ENCODE assay signal across 33 cellular contexts in the genomic region with DNA sequence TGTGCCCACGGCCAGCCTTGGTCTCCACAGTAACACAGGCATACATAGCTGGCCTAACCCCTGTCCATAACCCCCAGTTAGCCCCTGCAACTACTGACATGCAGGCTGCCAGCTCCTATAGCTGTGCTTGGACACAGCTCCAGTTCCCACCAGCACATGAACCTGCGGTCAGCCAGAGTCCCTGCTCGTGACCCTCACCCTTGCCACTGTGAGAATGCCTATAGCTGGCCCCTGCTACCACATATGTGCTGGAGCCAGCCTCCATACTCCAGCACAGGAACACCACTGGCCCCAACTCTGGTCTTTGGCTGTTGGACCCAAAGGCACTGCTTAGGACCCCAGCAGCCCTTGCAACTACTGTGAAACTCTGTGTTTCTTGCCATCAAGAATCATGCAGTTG.
"Had no signal": no experiment of that assay in that cellular context is flagged by ENCODE, and none has a peak within 500 bp of the region (broad histone marks: within the 10 kb centered on the region; RNA-seq: fewer than 3 reads in every experiment).

No MANE protein-coding gene starts in this region.

- H3K27me3 ChIP-seq: adrenal gland, body of pancreas, brain microvascular endothelial cell, breast epithelium had no signal

- H3K9me3 ChIP-seq: adrenal gland had no signal

- H3K4me1 ChIP-seq: adrenal gland, body of pancreas, breast epithelium had no signal

- ATAC-seq: activated CD8-positive, alpha-beta T cell treated with anti-CD3 and anti-CD28 coated beads for 36 hours; activated naive CD4-positive, alpha-beta T cell treated with anti-CD3 and anti-CD28 coated beads, Interleukin-2, amount 50 U/mL, for 72 hours; activated T-cell treated with anti-CD3 and anti-CD28 coated beads, Interleukin-2, amount 50 U/mL, for 4 hours; activated T-cell treated with anti-CD3 and anti-CD28 coated beads, Interleukin-2, amount 50 U/mL, for 72 hours; activated T-helper 17 cell treated with anti-CD3 and anti-CD28 coated beads, Interleukin-2, amount 50 U/mL, for 72 hours; body of pancreas had no signal

- H3K27ac ChIP-seq: adrenal gland, body of pancreas, brain microvascular endothelial cell, breast epithelium, VCaP had no signal

- H3K4me3 ChIP-seq: adrenal gland, body of pancreas, breast epithelium had no signal

- DNase-seq: activated B cell treated with CpG ODN at 0.5 μM for 24 hours; activated CD4-positive, alpha-beta memory T cell treated with anti-CD3 and anti-CD28 coated beads for 36 hours; activated CD4-positive, alpha-beta T cell treated with anti-CD3 and anti-CD28 coated beads for 4 hours; activated CD4-positive, alpha-beta T cell treated with anti-CD3 and anti-CD28 coated beads, Interleukin-2, amount 10 ng/mL, durations not matched to agents 24 days and 14 days; activated CD4-positive, alpha-beta T cell treated with anti-CD3 and anti-CD28 coated beads, Interleukin-2, amount 50 U/mL, for 1 hour; activated CD4-positive, alpha-beta T cell treated with anti-CD3 and anti-CD28 coated beads, Interleukin-2, amount 50 U/mL, for 4 hours; activated CD4-positive, CD25-positive, alpha-beta regulatory T cell treated with anti-CD3 and anti-CD28 coated beads, Interleukin-2, amount 50 U/mL, for 72 hours; activated CD8-positive, alpha-beta memory T cell treated with anti-CD3 and anti-CD28 coated beads, Interleukin-2, amount 50 U/mL, for 4 hours; activated CD8-positive, alpha-beta T cell treated with anti-CD3 and anti-CD28 coated beads for 36 hours; activated effector memory CD4-positive, alpha-beta T cell treated with anti-CD3 and anti-CD28 coated beads, Interleukin-2, amount 50 U/mL, for 16 hours; activated gamma-delta T cell treated with Interleukin-2 at 50 U/mL for 16 hours; activated naive CD4-positive, alpha-beta T cell; activated naive CD4-positive, alpha-beta T cell treated with anti-CD3 and anti-CD28 coated beads for 36 hours; activated naive CD4-positive, alpha-beta T cell treated with anti-CD3 and anti-CD28 coated beads, Interleukin-2, amount 50 U/mL, for 16 hours; activated naive CD8-positive, alpha-beta T cell treated with anti-CD3 and anti-CD28 coated beads for 36 hours; activated T-cell treated with anti-CD3 and anti-CD28 coated beads for 4 hours; activated T-cell treated with anti-CD3 and anti-CD28 coated beads, Interleukin-2, amount 50 U/mL, for 1 hour; activated T-cell treated with anti-CD3 and anti-CD28 coated beads, Interleukin-2, amount 50 U/mL, for 4 hours; activated T-cell treated with anti-CD3 and anti-CD28 coated beads, Interleukin-2, amount 50 U/mL, for 72 hours; adrenal gland; amniotic stem cell; aorta; brain microvascular endothelial cell; caudate nucleus; cerebellar nuclear complex; T-helper 1 cell; T-helper 2 cell; T-helper 9 cell had no signal

- H3K36me3 ChIP-seq: adrenal gland, brain microvascular endothelial cell, breast epithelium had no signal
